In genomic region chrX:47233333-47234113, GRCh38 we compare ENCODE assay signal across 1 cellular context.
A peak's percentile ranks its signal among the peaks of the same experiment; 100 is the strongest.
TF ChIP-seq lines count a peak whose summit lies in the region.

No MANE protein-coding gene starts in this region.

TF ChIP-seq in GM12878, 131 proteins besides CTCF, POLR2A, EP300 and RAD21 (continued from another document and continues in another):
- TF ChIP-seq E2F4 (IDR thresholded peaks at IDR 0.05; ENCODE audit: low read depth, low read length) = no peak
- 0 out of 2 replicates have a peak, but pooled peaks have one; percentile 30 for TF ChIP-seq TCF12 (IDR thresholded peaks at IDR 0.05; ENCODE audit: low read depth, low read length)
- TF ChIP-seq ZNF217 (IDR thresholded peaks at IDR 0.05) = no peak
- peak; percentile 56 for TF ChIP-seq RUNX3 (IDR thresholded peaks at IDR 0.05; ENCODE audit: low read length)
- TF ChIP-seq MYB (IDR thresholded peaks at IDR 0.05; ENCODE audit: borderline replicate concordance, low read depth, low read length) = no peak
- no peak for TF ChIP-seq PBX3 (IDR thresholded peaks at IDR 0.05; ENCODE audit: insufficient replicate concordance, low read depth, low read length)
- TF ChIP-seq TCF3 (IDR thresholded peaks at IDR 0.05; ENCODE audit: borderline replicate concordance, insufficient read depth, low read depth, low read length) = no peak
- TF ChIP-seq SMAD1 (IDR thresholded peaks at IDR 0.05; ENCODE audit: low read depth, partially characterized antibody) = no peak
- no peak for TF ChIP-seq MEF2B (IDR thresholded peaks at IDR 0.05; ENCODE audit: partially characterized antibody, poor library complexity, severe bottlenecking)
- no peak for TF ChIP-seq MTA2 (IDR thresholded peaks at IDR 0.05; ENCODE audit: low read depth)
- no peak for TF ChIP-seq HDAC2 (IDR thresholded peaks at IDR 0.05)
- no peak for TF ChIP-seq FOXM1 (IDR thresholded peaks at IDR 0.05; ENCODE audit: low read depth, low read length)
- peak; percentile 42; the same call in 1 of the 2 replicates for TF ChIP-seq IKZF1 (conservative IDR thresholded peaks at IDR 0.05)
- TF ChIP-seq SP1 (IDR thresholded peaks at IDR 0.05; ENCODE audit: low read depth, low read length) = peak; percentile 18
- no peak for TF ChIP-seq PAX5 (IDR thresholded peaks at IDR 0.05; ENCODE audit: borderline replicate concordance, low read depth, low read length)
- no peak for TF ChIP-seq ZNF384 (IDR thresholded peaks at IDR 0.05; ENCODE audit: borderline replicate concordance, low read depth, low read length)
- TF ChIP-seq FOS (IDR thresholded peaks at IDR 0.05; ENCODE audit: borderline replicate concordance, extremely low read depth, insufficient read length) = no peak
- no peak for TF ChIP-seq JUNB (IDR thresholded peaks at IDR 0.05)
- TF ChIP-seq CHD2 (IDR thresholded peaks at IDR 0.05; ENCODE audit: borderline replicate concordance, low read depth, low read length) = 0 out of 2 replicates have a peak, but pooled peaks have one; percentile 33
- TF ChIP-seq HDAC6 (IDR thresholded peaks at IDR 0.05; ENCODE audit: unreplicated experiment) = no peak
- no peak for TF ChIP-seq CHD4 (IDR thresholded peaks at IDR 0.05)
- TF ChIP-seq CHD1 (IDR thresholded peaks at IDR 0.05; ENCODE audit: low read depth, low read length) = peak; percentile 90
- no peak for TF ChIP-seq KAT2A (conservative IDR thresholded peaks at IDR 0.05; ENCODE audit: control insufficient read depth, low read depth, low read length)
- TF ChIP-seq BMI1 (IDR thresholded peaks at IDR 0.05; ENCODE audit: borderline replicate concordance) = no peak
- no peak for TF ChIP-seq MLLT1 (IDR thresholded peaks at IDR 0.05)
- TF ChIP-seq JUND (IDR thresholded peaks at IDR 0.05; ENCODE audit: low read depth, low read length) = no peak
- TF ChIP-seq BHLHE40 (IDR thresholded peaks at IDR 0.05; ENCODE audit: borderline replicate concordance in 1 of 2, low read depth in 2 of 2, low read length in 1 of 2) = peak; percentile 50 to 60; a peak in 2 of 4 replicates
- TF ChIP-seq SPI1 (IDR thresholded peaks at IDR 0.05; ENCODE audit: borderline replicate concordance, insufficient read depth, low read depth, low read length) = no peak
- no peak for TF ChIP-seq USF2 (IDR thresholded peaks at IDR 0.05; ENCODE audit: borderline replicate concordance, low read depth, low read length)
- no peak for TF ChIP-seq RELA (IDR thresholded peaks at IDR 0.05; ENCODE audit: borderline replicate concordance, partially characterized antibody)
- no peak for TF ChIP-seq RBBP5 (conservative IDR thresholded peaks at IDR 0.05)
- TF ChIP-seq YBX1 (IDR thresholded peaks at IDR 0.05) = no peak
- TF ChIP-seq BCL11A (IDR thresholded peaks at IDR 0.05; ENCODE audit: low read depth, low read length) = no peak
- TF ChIP-seq NFIC (IDR thresholded peaks at IDR 0.05; ENCODE audit: low read depth, low read length) = no peak
- TF ChIP-seq GABPA (IDR thresholded peaks at IDR 0.05; ENCODE audit: low read depth) = no peak
- no peak for TF ChIP-seq ZNF207 (IDR thresholded peaks at IDR 0.05; ENCODE audit: borderline replicate concordance)
- TF ChIP-seq ASH2L (IDR thresholded peaks at IDR 0.05; ENCODE audit: borderline replicate concordance, low read depth) = no peak
- no peak for TF ChIP-seq MAX (IDR thresholded peaks at IDR 0.05; ENCODE audit: low read depth, low read length)
- TF ChIP-seq ZNF274 (IDR thresholded peaks at IDR 0.05; ENCODE audit: insufficient read depth, insufficient read length) = no peak
- no peak for TF ChIP-seq RCOR1 (conservative IDR thresholded peaks at IDR 0.05; ENCODE audit: low read depth, low read length)
- no peak for TF ChIP-seq TARDBP (IDR thresholded peaks at IDR 0.05; ENCODE audit: borderline replicate concordance)
- no peak for TF ChIP-seq ZBTB11 (CRISPR knock-in tag; IDR thresholded peaks at IDR 0.05)
- no peak for TF ChIP-seq EED (IDR thresholded peaks at IDR 0.05; ENCODE audit: low read depth)
- TF ChIP-seq CREM (IDR thresholded peaks at IDR 0.05; ENCODE audit: low read depth) = peak; percentile 91
- 0 out of 2 replicates have a peak, but pooled peaks have one; percentile 5 for TF ChIP-seq MEF2A (IDR thresholded peaks at IDR 0.05; ENCODE audit: insufficient read depth, low read depth, low read length)
- TF ChIP-seq IRF4 (IDR thresholded peaks at IDR 0.05; ENCODE audit: low read depth, low read length) = 0 out of 2 replicates have a peak, but pooled peaks have one; percentile 40
- TF ChIP-seq REST (IDR thresholded peaks at IDR 0.05; ENCODE audit: low read depth, low read length) = no peak
- TF ChIP-seq CEBPZ (IDR thresholded peaks at IDR 0.05; ENCODE audit: low read depth, low read length) = no peak
- TF ChIP-seq E2F8 (IDR thresholded peaks at IDR 0.05; ENCODE audit: low read depth, partially characterized antibody) = no peak
- no peak for TF ChIP-seq ESRRA (IDR thresholded peaks at IDR 0.05; ENCODE audit: low read length)
